In the genomic region with DNA sequence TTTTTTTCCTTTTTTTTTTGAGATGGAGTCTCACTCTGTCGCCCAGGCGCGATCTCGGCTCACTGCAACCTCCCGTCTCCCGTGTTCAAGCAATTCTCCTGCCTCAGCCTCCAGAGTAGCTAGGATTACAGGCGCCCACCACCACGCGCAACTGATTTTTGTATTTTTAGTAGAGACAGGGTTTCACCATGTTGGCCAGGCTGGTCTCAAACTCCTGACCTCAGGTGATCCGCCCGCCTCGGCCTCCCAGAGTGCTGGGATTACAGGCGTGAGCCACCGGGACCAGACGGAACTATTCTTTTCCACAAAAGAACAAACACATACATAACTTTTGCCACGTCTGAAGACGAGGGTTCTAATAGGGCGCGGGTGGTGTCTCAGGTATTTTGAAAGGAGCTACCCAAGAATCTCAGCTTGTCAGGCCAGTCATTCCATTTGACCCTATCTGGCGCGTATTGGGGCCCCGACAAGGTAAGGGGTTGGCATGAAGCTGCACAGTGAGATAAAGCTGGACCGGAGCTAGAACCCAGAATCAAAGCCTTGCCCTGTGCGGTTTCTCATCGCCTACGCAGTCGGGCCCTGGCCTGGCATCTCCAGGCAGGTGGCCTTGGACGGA, we compare ENCODE assay signal across 8 cellular contexts. TPM values are rescaled to one million over a fixed set of nuclear protein-coding genes. Genes with fewer than 3 reads are reported as not detected.
A peak's percentile ranks its signal among the peaks of the same experiment; 100 is the strongest.
DNase-seq lines count a peak whose midpoint lies in the region; ATAC-seq and TF ChIP-seq lines count a peak whose summit lies in the region.
"Not testable (repeated sequence)": the region's sequence is repeated elsewhere in the genome, so short reads cannot be mapped to it uniquely, and the experiment has no call there.

No MANE protein-coding gene starts in this region.

- intact Hi-C loops in left ventricle myocardium inferior (cut with micrococcal nuclease): not testable (repeated sequence)

- H3K27ac ChIP-seq in AG04450 (ENCODE audit: low read depth, low read length): peak overlapping the region; percentile 99
- peak overlapping the region; percentile 97 for H3K27ac ChIP-seq in left ventricle myocardium inferior (replicated peaks)
- peak overlapping the region; percentile 95 for H3K27ac ChIP-seq in muscle layer of duodenum (ENCODE audit: low read length)

- DNase-seq in AG04450 (ENCODE audit: low read depth, low spot score); LNCaP clone FGC (ENCODE audit: low read depth); activated CD8-positive, alpha-beta T cell treated with anti-CD3 and anti-CD28 coated beads, Interleukin-2, amount 10 ng/mL, durations not matched to agents 7 days and 5 days; left ventricle myocardium inferior: not testable (repeated sequence)
- peak; percentile 12 for DNase-seq in choroid plexus epithelial cell (ENCODE audit: low read depth)
- DNase-seq in stimulated activated CD4-positive, alpha-beta T cell treated with anti-CD3 and anti-CD28 coated beads, Interleukin-1b, Interleukin-23, amount 100 ng/mL, for 48 hours: peak; percentile 37

- not testable (repeated sequence) for TF ChIP-seq CTCF in AG04450 (IDR thresholded peaks at IDR 0.05; ENCODE audit: low read depth, low read length); LNCaP clone FGC (IDR thresholded peaks at IDR 0.05; ENCODE audit: control insufficient read depth, extremely low read depth, insufficient read depth); choroid plexus epithelial cell (conservative IDR thresholded peaks at IDR 0.05; ENCODE audit: low read depth, low read length); left ventricle myocardium inferior (IDR thresholded peaks at IDR 0.05; ENCODE audit: borderline replicate concordance)

- POLR2A ChIA-PET in AG04450 (lab: Yijun Ruan, JAX): interaction anchor here (0.5 to 1.6 kb wide), 12 partner anchors 13 to 241 kb away, joined by 3 to 9 read pairs (median 4); partner anchors contain the start of genes ARAP3, PCDH12 and RNF14
- POLR2A ChIA-PET in activated CD8-positive, alpha-beta T cell treated with anti-CD3 and anti-CD28 coated beads, Interleukin-2, amount 10 ng/mL, durations not matched to agents 7 days and 5 days (lab: Charles Lee): interaction anchor here (0.6 to 1.9 kb wide), 19 partner anchors 9 to 240 kb away, joined by 3 to 27 read pairs (median 5); partner anchors contain the start of genes NDFIP1, PCDH12 and RNF14

- H3K4me1 Mint-ChIP-seq in activated CD8-positive, alpha-beta T cell treated with anti-CD3 and anti-CD28 coated beads, Interleukin-2, amount 10 ng/mL, durations not matched to agents 7 days and 5 days (ENCODE audit: low read depth): peaks cover 35% of the 10 kb centered on the region

- H3K36me3 Mint-ChIP-seq in activated CD8-positive, alpha-beta T cell treated with anti-CD3 and anti-CD28 coated beads, Interleukin-2, amount 10 ng/mL, durations not matched to agents 7 days and 5 days (ENCODE audit: low read depth): peaks cover 25% of the 10 kb centered on the region

- peak overlapping the region; percentile 87 for H3K4me3 ChIP-seq in AG04450 (ENCODE audit: low read depth, low read length)
- H3K4me3 ChIP-seq in LNCaP clone FGC (ENCODE audit: low read depth, low read length): peak overlapping the region; percentile 71
- H3K4me3 ChIP-seq in choroid plexus epithelial cell (ENCODE audit: low read depth, low read length): peak overlapping the region; percentile 92
- H3K4me3 ChIP-seq in left ventricle myocardium inferior: peak overlapping the region; percentile 76
- H3K4me3 ChIP-seq in muscle layer of duodenum (ENCODE audit: low read depth in 1 of 2, low read length in 2 of 2): peak overlapping the region; percentile 58 to 78

- CTCF ChIA-PET in AG04450 (lab: Charles Lee): interaction anchor here (0.6 to 2.6 kb wide), 5 partner anchors 36 to 231 kb away, joined by 3 to 19 read pairs (median 9); partner anchors contain the start of gene RNF14
- CTCF ChIA-PET in activated CD8-positive, alpha-beta T cell treated with anti-CD3 and anti-CD28 coated beads, Interleukin-2, amount 10 ng/mL, durations not matched to agents 7 days and 5 days (lab: Charles Lee): interaction anchor here (0.8 to 7.7 kb wide), 16 partner anchors 7 to 331 kb away, joined by 3 to 59 read pairs (median 3); partner anchors contain the start of genes PCDH12 and RNF14

- H3K4me3 Mint-ChIP-seq in activated CD8-positive, alpha-beta T cell treated with anti-CD3 and anti-CD28 coated beads, Interleukin-2, amount 10 ng/mL, durations not matched to agents 7 days and 5 days: peak overlapping the region; percentile 91

- H3K4me1 ChIP-seq in left ventricle myocardium inferior (peaks cover 49% of the 10 kb centered on the region), muscle layer of duodenum (ENCODE audit: control insufficient read depth in 1 of 2, insufficient read depth in 2 of 2, low read length in 2 of 2) (peaks cover 0 to 12% of the 10 kb centered on the region in 2 donors)

- H3K27ac Mint-ChIP-seq in activated CD8-positive, alpha-beta T cell treated with anti-CD3 and anti-CD28 coated beads, Interleukin-2, amount 10 ng/mL, durations not matched to agents 7 days and 5 days: peak overlapping the region; percentile 93

- ATAC-seq in GM19467 (IDR thresholded peaks at IDR 0.05; ENCODE audit: unreplicated experiment): peak; percentile 9
- not testable (repeated sequence) for ATAC-seq in activated CD8-positive, alpha-beta T cell treated with anti-CD3 and anti-CD28 coated beads, Interleukin-2, amount 10 ng/mL, durations not matched to agents 7 days and 5 days

- H3K36me3 ChIP-seq in left ventricle myocardium inferior (peaks cover 33% of the 10 kb centered on the region), muscle layer of duodenum (ENCODE audit: control insufficient read depth in 1 of 2, insufficient read depth in 2 of 2, low read length in 2 of 2) (peaks cover 18 to 21% of the 10 kb centered on the region in 2 donors)

- H3K27me3 ChIP-seq in AG04450 (ENCODE audit: control insufficient read depth, insufficient read depth, low read length); left ventricle myocardium inferior (ENCODE audit: low read depth); muscle layer of duodenum (ENCODE audit: low read depth, low read length): not testable (repeated sequence)

- not testable (repeated sequence) for H3K27me3 Mint-ChIP-seq in activated CD8-positive, alpha-beta T cell treated with anti-CD3 and anti-CD28 coated beads, Interleukin-2, amount 10 ng/mL, durations not matched to agents 7 days and 5 days (ENCODE audit: low read depth)

- not testable (repeated sequence) for H3K9me3 ChIP-seq in AG04450 (ENCODE audit: control insufficient read depth, insufficient read depth, low read length); left ventricle myocardium inferior (replicated peaks); muscle layer of duodenum (ENCODE audit: control insufficient read depth in 1 of 2, low read length in 2 of 2)

- not testable (repeated sequence) for H3K9me3 Mint-ChIP-seq in activated CD8-positive, alpha-beta T cell treated with anti-CD3 and anti-CD28 coated beads, Interleukin-2, amount 10 ng/mL, durations not matched to agents 7 days and 5 days (ENCODE audit: insufficient read depth)

RNA-seq across cellular contexts. Expression of gene DELE1, which starts 0.7 kb away (rescaled TPM):
- polyA plus RNA-seq in AG04450 (2011; rRNA removed): 54.7 and 72.3 TPM in 2 replicates
- 54.0 and 88.1 TPM in 2 replicates for polyA minus RNA-seq in AG04450 (2011; rRNA and poly(A)+ RNA removed)
- total RNA-seq in activated CD8-positive, alpha-beta T cell treated with anti-CD3 and anti-CD28 coated beads, Interleukin-2, amount 10 ng/mL, durations not matched to agents 7 days and 5 days: 10 to 100 TPM; 65.7 to 65.8 TPM
- total RNA-seq in left ventricle myocardium inferior: 125 TPM

RNA-seq across cellular contexts. Expression of gene PCDH12, which starts 35.1 kb away (rescaled TPM):
- not detected in 2 replicates for polyA plus RNA-seq in AG04450 (2011; rRNA removed)
- not detected in 2 replicates for polyA minus RNA-seq in AG04450 (2011; rRNA and poly(A)+ RNA removed)
- under 1 TPM; 0.26 to 0.29 TPM for total RNA-seq in activated CD8-positive, alpha-beta T cell treated with anti-CD3 and anti-CD28 coated beads, Interleukin-2, amount 10 ng/mL, durations not matched to agents 7 days and 5 days
- 7.6 TPM for total RNA-seq in left ventricle myocardium inferior

RNA-seq across cellular contexts. Expression of gene PCDH1, which starts 44.7 kb away (rescaled TPM):
- polyA plus RNA-seq in AG04450 (2011; rRNA removed): 0.11 and 0.12 TPM in 2 replicates
- 0.30 and 0.46 TPM in 2 replicates for polyA minus RNA-seq in AG04450 (2011; rRNA and poly(A)+ RNA removed)
- not detected for total RNA-seq in activated CD8-positive, alpha-beta T cell treated with anti-CD3 and anti-CD28 coated beads, Interleukin-2, amount 10 ng/mL, durations not matched to agents 7 days and 5 days
- total RNA-seq in left ventricle myocardium inferior: 16.1 TPM

RNA-seq across cellular contexts. Expression of gene RNF14, which starts 46.0 kb away (rescaled TPM):
- 38.1 and 39.0 TPM in 2 replicates for polyA plus RNA-seq in AG04450 (2011; rRNA removed)
- polyA minus RNA-seq in AG04450 (2011; rRNA and poly(A)+ RNA removed): 25.2 and 31.0 TPM in 2 replicates
- total RNA-seq in activated CD8-positive, alpha-beta T cell treated with anti-CD3 and anti-CD28 coated beads, Interleukin-2, amount 10 ng/mL, durations not matched to agents 7 days and 5 days: 10 to 100 TPM; 22.2 to 26.0 TPM
- total RNA-seq in left ventricle myocardium inferior: 120 TPM

Comparison
In these comparisons a context has a peak if more than half of its experiments do, and no peak if none do; other contexts are left out.
1. RNA of gene PCDH1, which starts 44.7 kb away (total RNA-seq): 16.1 TPM in left ventricle myocardium inferior (single experiment); not detected in activated CD8-positive, alpha-beta T cell treated with anti-CD3 and anti-CD28 coated beads, Interleukin-2, amount 10 ng/mL, durations not matched to agents 7 days and 5 days; every median in the first group is over 10 times any median in the second.
2. Peak in every context shown above with its lines, with median percentiles within 50 percentile points of each other: H3K27ac ChIP-seq and H3K4me3 ChIP-seq.